ENCODE assay signal across 5 cellular contexts in the genomic region with DNA sequence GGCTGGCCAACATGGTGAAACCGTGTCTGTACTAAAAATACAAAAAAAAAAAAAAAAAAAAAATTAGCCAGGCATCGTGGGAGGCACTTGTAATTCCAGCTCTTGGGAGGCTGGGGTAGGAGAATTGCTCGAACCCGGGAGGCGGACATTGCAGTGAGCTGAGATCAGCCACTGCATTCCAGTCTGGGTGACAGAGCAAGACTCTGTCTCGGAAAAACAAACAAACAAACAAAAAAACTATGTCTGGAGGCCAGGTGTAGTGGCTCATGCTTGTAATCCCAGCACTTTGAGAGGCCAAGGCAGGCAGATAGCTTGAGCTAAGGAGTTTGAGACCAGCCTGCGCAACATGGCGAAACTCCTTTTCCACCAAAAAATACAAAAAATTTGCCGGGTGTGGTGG. TPM values are rescaled to one million over a fixed set of nuclear protein-coding genes. Genes with fewer than 3 reads are reported as not detected.
DNase-seq lines count a peak whose midpoint lies in the region.
"Not testable (repeated sequence)": the region's sequence is repeated elsewhere in the genome, so short reads cannot be mapped to it uniquely, and the experiment has no call there.

No MANE protein-coding gene starts in this region.

- H3K4me1 ChIP-seq in SJSA1 (replicated peaks), result peaks cover 18% of the 10 kb centered on the region
- not testable (repeated sequence) for H3K4me1 ChIP-seq in mesendoderm (ENCODE audit: control insufficient read depth, low read depth, low read length); trophoblast cell (ENCODE audit: control insufficient read depth in 1 of 2, insufficient read depth in 2 of 2, low read length in 2 of 2)

- H3K4me3 ChIP-seq in SJSA1; mesendoderm (ENCODE audit: low read length); trophoblast cell (ENCODE audit: low read depth, low read length): not testable (repeated sequence)

- H2BK12ac ChIP-seq in trophoblast cell (ENCODE audit: low read length), result peak overlapping the region; percentile 68

- H2AFZ ChIP-seq in trophoblast cell (ENCODE audit: insufficient read depth, low read length, poor library complexity), result not testable (repeated sequence)

- not testable (repeated sequence) for H3K9me3 ChIP-seq in SJSA1 (replicated peaks); trophoblast cell (ENCODE audit: insufficient read depth, low read depth, low read length)

- not testable (repeated sequence) for H3K4me2 ChIP-seq in mesendoderm (ENCODE audit: low read length); trophoblast cell (ENCODE audit: low read length)

- not testable (repeated sequence) for H3K9ac ChIP-seq in mesendoderm (ENCODE audit: low read length); trophoblast cell (ENCODE audit: low read length)

- H3K56ac ChIP-seq in mesendoderm (ENCODE audit: low read length), result not testable (repeated sequence)

- not testable (repeated sequence) for H4K12ac ChIP-seq in trophoblast cell (ENCODE audit: low read depth, low read length)

- not testable (repeated sequence) for H3K18ac ChIP-seq in mesendoderm (ENCODE audit: low read length); trophoblast cell (ENCODE audit: low read length)

- not testable (repeated sequence) for H3K4ac ChIP-seq in mesendoderm (ENCODE audit: low read depth, low read length); trophoblast cell (ENCODE audit: low read depth, low read length)

- no CpG with 5 or more reads among the region's 9 CpGs for WGBS in mesendoderm (ENCODE audit: extremely low coverage, insufficient coverage, low lambda C conversion rate)
- WGBS in trophoblast cell (ENCODE audit: extremely low coverage, insufficient coverage, insufficient read length), result no CpG with 5 or more reads among the region's 9 CpGs

- H3K14ac ChIP-seq in trophoblast cell (ENCODE audit: low read length), result not testable (repeated sequence)

- H3K27me3 ChIP-seq in SJSA1 (replicated peaks); mesendoderm (ENCODE audit: insufficient read depth, low read length, poor library complexity); trophoblast cell (ENCODE audit: insufficient read depth, low read length): not testable (repeated sequence)

- H4K8ac ChIP-seq in mesendoderm (ENCODE audit: low read depth, low read length); trophoblast cell (ENCODE audit: low read depth, low read length): not testable (repeated sequence)

- H2AK5ac ChIP-seq in mesendoderm (ENCODE audit: low read length); trophoblast cell (ENCODE audit: low read length): not testable (repeated sequence)

- H3K79me1 ChIP-seq in mesendoderm (ENCODE audit: low read length), result not testable (repeated sequence)
- H3K79me1 ChIP-seq in trophoblast cell (ENCODE audit: low read length), result peaks cover 12% of the 10 kb centered on the region

- not testable (repeated sequence) for H2BK120ac ChIP-seq in mesendoderm (ENCODE audit: low read depth, low read length)
- peak overlapping the region; percentile 81 for H2BK120ac ChIP-seq in trophoblast cell (ENCODE audit: insufficient read depth, low read length, poor library complexity)

- H3K27ac ChIP-seq in SJSA1 (peak overlapping the region; percentile 26), trophoblast cell (ENCODE audit: low read depth, low read length) (peak overlapping the region; percentile 91)
- not testable (repeated sequence) for H3K27ac ChIP-seq in mesendoderm (ENCODE audit: low read depth, low read length)

- not testable (repeated sequence) for H3K36me3 ChIP-seq in SJSA1; mesendoderm (ENCODE audit: control insufficient read depth, insufficient read depth, low read length); trophoblast cell (ENCODE audit: control insufficient read depth in 1 of 2, insufficient read depth in 2 of 2, low read length in 2 of 2)

- H2BK15ac ChIP-seq in mesendoderm (replicated peaks; ENCODE audit: low read depth), result not testable (repeated sequence)

- not testable (repeated sequence) for H3K23ac ChIP-seq in mesendoderm (ENCODE audit: low read length); trophoblast cell (ENCODE audit: low read length)

- H4K91ac ChIP-seq in trophoblast cell (ENCODE audit: low read depth, low read length), result peak overlapping the region; percentile 77

- H4K5ac ChIP-seq in mesendoderm (ENCODE audit: low read length), result not testable (repeated sequence)

- DNase-seq in ELF-1 (ENCODE audit: low read depth, low spot score) (peak; percentile 68), SJSA1 (ENCODE audit: low read depth in 1 of 2, low spot score in 2 of 2) (peak; percentile 54 to 75), astrocyte of the hippocampus (ENCODE audit: low read depth, low spot score) (peak; percentile 63), mesendoderm (peak; percentile 64), trophoblast cell (peak; percentile 84 to 90)

- not testable (repeated sequence) for H2BK5ac ChIP-seq in mesendoderm (ENCODE audit: low read length)
- peak overlapping the region; percentile 80 for H2BK5ac ChIP-seq in trophoblast cell (ENCODE audit: low read depth, low read length, poor library complexity)

- not testable (repeated sequence) for H3K79me2 ChIP-seq in mesendoderm (ENCODE audit: control insufficient read depth, insufficient read depth, low read length); trophoblast cell (ENCODE audit: control insufficient read depth, insufficient read depth, low read length, poor library complexity)

RNA-seq across cellular contexts. Expression of gene MCUR1, which starts 38.9 kb away (rescaled TPM):
- total RNA-seq in SJSA1 (2014; rRNA removed; shearing (Covaris generic)), result 25.1 and 27.9 TPM in 2 replicates
- 23.1 TPM for polyA plus RNA-seq in mesendoderm (2013, experiment 1 of 2)
- polyA plus RNA-seq in mesendoderm (2013, experiment 2 of 2), result 23.1 TPM
- polyA plus RNA-seq in trophoblast cell (2013), result 23.3 and 24.2 TPM in 2 replicates
